ENCODE assay signal across 19 cellular contexts in the genomic region with DNA sequence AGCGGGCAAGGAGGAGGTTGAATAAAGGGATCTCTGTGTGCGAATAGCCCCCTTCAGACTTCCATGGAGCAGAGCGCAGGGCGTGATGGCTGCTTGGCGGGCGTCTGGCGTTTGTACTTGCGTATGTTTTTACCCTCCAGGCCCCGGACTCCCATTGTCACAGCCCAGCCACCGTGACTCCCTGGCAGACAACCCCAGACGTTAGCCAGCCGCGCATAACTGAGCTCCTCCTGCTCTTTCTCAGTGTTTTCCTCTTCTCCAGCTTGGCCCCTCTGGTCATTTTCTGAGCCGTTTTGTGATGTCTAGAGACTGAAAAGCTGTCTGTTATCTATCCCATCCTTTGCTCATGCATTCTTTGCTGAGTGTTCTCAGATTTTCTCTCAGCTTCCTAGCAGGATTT. TPM values are rescaled to one million over a fixed set of nuclear protein-coding genes. Genes with fewer than 3 reads are reported as not detected.
DNase-seq lines count a peak whose midpoint lies in the region; ATAC-seq, FAIRE-seq and TF ChIP-seq lines count a peak whose summit lies in the region.
"Had no signal": no experiment of that assay in that cellular context is flagged by ENCODE, and none has a peak within 500 bp of the region (broad histone marks: within the 10 kb centered on the region; RNA-seq: fewer than 3 reads in every experiment).

No MANE protein-coding gene starts in this region.

- H3K4me2 ChIP-seq in astrocyte (ENCODE audit: low read length): no peak overlapping the region
- no peak overlapping the region for H3K4me2 ChIP-seq in neural progenitor cell

- WGBS in aorta, 2 donors: 4 to 12% methylated on average over 14 of the region's 14 CpGs

- H3K36me3 Mint-ChIP-seq in astrocyte (ENCODE audit: low read depth, unreplicated experiment) (peaks cover 32% of the 10 kb centered on the region), neural progenitor cell (no peaks in the 10 kb centered on the region)
- H3K36me3 Mint-ChIP-seq: CD4-positive, CD25-positive, alpha-beta regulatory T cell; WTC11 had no signal

- H3K9me3 ChIP-seq in astrocyte (ENCODE audit: insufficient read depth, low read depth, low read length): no peaks in the 10 kb centered on the region
- H3K9me3 ChIP-seq in left ventricle myocardium inferior (replicated peaks): no peaks in the 10 kb centered on the region
- no peaks in the 10 kb centered on the region for H3K9me3 ChIP-seq in neural progenitor cell (ENCODE audit: low read depth)
- H3K9me3 ChIP-seq in aorta (ENCODE audit: control insufficient read depth, low read length): no peaks in the 10 kb centered on the region

- H3K4me3 Mint-ChIP-seq in astrocyte (ENCODE audit: unreplicated experiment): no peak overlapping the region
- no peak overlapping the region for H3K4me3 Mint-ChIP-seq in neural progenitor cell
- H3K4me3 Mint-ChIP-seq: CD4-positive, CD25-positive, alpha-beta regulatory T cell; WTC11 had no signal

- ATAC-seq in aorta (ENCODE audit: low FRiP score) (peak; percentile 59), HG03159 (IDR thresholded peaks at IDR 0.05; ENCODE audit: unreplicated experiment) (no peak), GM18498 (IDR thresholded peaks at IDR 0.05; ENCODE audit: unreplicated experiment) (no peak)
- ATAC-seq: WTC11 had no signal

- no peak overlapping the region for H2AFZ ChIP-seq in astrocyte (ENCODE audit: low read depth, low read length)
- H2AFZ ChIP-seq in neural progenitor cell (replicated peaks): no peak overlapping the region

- H3K4me1 ChIP-seq in astrocyte (ENCODE audit: insufficient read depth, low read length): peaks cover 21% of the 10 kb centered on the region
- peaks cover 89% of the 10 kb centered on the region for H3K4me1 ChIP-seq in left ventricle myocardium inferior
- no peaks in the 10 kb centered on the region for H3K4me1 ChIP-seq in neural progenitor cell
- H3K4me1 ChIP-seq in aorta (ENCODE audit: control insufficient read depth in 1 of 2, insufficient read depth in 2 of 2, low read length in 2 of 2): peaks cover 3 to 33% of the 10 kb centered on the region in 2 donors

- H3K27me3 Mint-ChIP-seq in astrocyte (ENCODE audit: low read depth, unreplicated experiment) (no peaks in the 10 kb centered on the region), neural progenitor cell (ENCODE audit: insufficient read depth, low read depth) (peaks cover 2% of the 10 kb centered on the region)

- H3K27ac ChIP-seq in astrocyte (ENCODE audit: low read depth, low read length) (peak overlapping the region; percentile 28), left ventricle myocardium inferior (replicated peaks) (peak overlapping the region; percentile 86), neural progenitor cell (no peak overlapping the region), aorta (ENCODE audit: low read depth in 1 of 2, low read length in 2 of 2) (peak overlapping the region; percentile 85 to 98)

- H3K36me3 ChIP-seq in astrocyte (ENCODE audit: insufficient read depth, low read length) (peaks cover 18% of the 10 kb centered on the region), left ventricle myocardium inferior (no peaks in the 10 kb centered on the region), neural progenitor cell (no peaks in the 10 kb centered on the region), aorta (ENCODE audit: control insufficient read depth in 1 of 2, insufficient read depth in 2 of 2, low read length in 1 of 2) (no peaks in the 10 kb centered on the region)

- FAIRE-seq in astrocyte (lab: Jason Lieb, UNC): no peak
- FAIRE-seq: endothelial cell of umbilical vein, GM18507, urothelium cell line had no signal

- H3K27me3 ChIP-seq in astrocyte (ENCODE audit: insufficient read depth, low read length) (no peaks in the 10 kb centered on the region), left ventricle myocardium inferior (ENCODE audit: low read depth) (no peaks in the 10 kb centered on the region), neural progenitor cell (no peaks in the 10 kb centered on the region), aorta (ENCODE audit: control insufficient read depth in 1 of 2, insufficient read depth in 2 of 2, low read length in 1 of 2) (no peaks in the 10 kb centered on the region)

- peak overlapping the region; percentile 77 for H3K27ac Mint-ChIP-seq in astrocyte (ENCODE audit: unreplicated experiment)
- H3K27ac Mint-ChIP-seq in neural progenitor cell: peak overlapping the region; percentile 79
- H3K27ac Mint-ChIP-seq: CD4-positive, CD25-positive, alpha-beta regulatory T cell; WTC11 had no signal

- H3K79me2 ChIP-seq in astrocyte (ENCODE audit: insufficient read depth, low read length) (peaks cover 94% of the 10 kb centered on the region), neural progenitor cell (ENCODE audit: low read depth) (no peaks in the 10 kb centered on the region)

- intact Hi-C loops in left ventricle myocardium inferior (cut with micrococcal nuclease): loop anchor here (5.0 kb wide), 1 partner anchor 51 kb away; no protein-coding TSS in a partner anchor
- intact Hi-C loops in aorta (cut with DNase I): no loop called here

- TF ChIP-seq CTCF in astrocyte (IDR thresholded peaks at IDR 0.05; ENCODE audit: insufficient read depth, low read depth, low read length) (no peak), left ventricle myocardium inferior (IDR thresholded peaks at IDR 0.05; ENCODE audit: borderline replicate concordance) (no peak), neural progenitor cell (IDR thresholded peaks at IDR 0.05) (no peak)

- H3K9me3 Mint-ChIP-seq in astrocyte (ENCODE audit: unreplicated experiment): no peaks in the 10 kb centered on the region
- H3K9me3 Mint-ChIP-seq in neural progenitor cell: no peaks in the 10 kb centered on the region

- DNase-seq in astrocyte (ENCODE audit: low read depth) (no peak), left ventricle myocardium inferior (peak; percentile 42), neural progenitor cell (ENCODE audit: low spot score) (no peak), aorta (no peak), kidney glomerular epithelial cell (lab: John Stamatoyannopoulos, UW) (no peak)
- DNase-seq: activated gamma-delta T cell; CD4-positive, CD25-positive, alpha-beta regulatory T cell; central memory CD4-positive, alpha-beta T cell; NCI-H1048; NCI-H345; stimulated activated CD4-positive, alpha-beta T cell treated with anti-CD3 and anti-CD28 coated beads, Interleukin-1b, Interleukin-23, amount 100 ng/mL, for 48 hours; stimulated activated CD8-positive, alpha-beta memory T cell treated with anti-CD3 and anti-CD28 coated beads, Interleukin-4, amount 100 ng/mL, for 48 hours had no signal

- H3K4me3 ChIP-seq in astrocyte (ENCODE audit: insufficient read depth, low read depth, low read length): no peak overlapping the region
- peak overlapping the region; percentile 23 for H3K4me3 ChIP-seq in left ventricle myocardium inferior
- H3K4me3 ChIP-seq in neural progenitor cell: no peak overlapping the region
- H3K4me3 ChIP-seq in aorta (ENCODE audit: low read length in 2 of 2): no peak overlapping the region

- H3K9ac ChIP-seq in astrocyte (ENCODE audit: low read length) (peak overlapping the region; percentile 27), neural progenitor cell (no peak overlapping the region)

- no peaks in the 10 kb centered on the region for H3F3A ChIP-seq in neural progenitor cell (ENCODE audit: low read depth)

- H3K4me1 Mint-ChIP-seq in astrocyte (ENCODE audit: low read depth, unreplicated experiment) (peaks cover 51% of the 10 kb centered on the region), neural progenitor cell (peaks cover 12% of the 10 kb centered on the region)
- H3K4me1 Mint-ChIP-seq: CD4-positive, CD25-positive, alpha-beta regulatory T cell had no signal

- H4K20me1 ChIP-seq in astrocyte (ENCODE audit: insufficient read depth, low read length): peaks cover 6% of the 10 kb centered on the region
- no peaks in the 10 kb centered on the region for H4K20me1 ChIP-seq in neural progenitor cell (ENCODE audit: low read depth)

RNA-seq across cellular contexts. Expression of gene IGFBP7, which starts 54.3 kb away (rescaled TPM):
- total RNA-seq in astrocyte (930 and 1,304 TPM in 2 replicates), left ventricle myocardium inferior (698 TPM), neural progenitor cell (ENCODE audit: low replicate concordance) (0.86 and 1.5 TPM in 2 replicates), aorta (1,000 to 10,000 TPM; 2,521 to 2,714 TPM)
- 1,000 to 10,000 TPM; 2,886 to 5,050 TPM for polyA plus RNA-seq in aorta
- total RNA-seq: OCI-LY7 had no signal

Comparison
In these comparisons a context has a peak if more than half of its experiments do, and no peak if none do; other contexts are left out.
1. RNA of gene IGFBP7, which starts 54.3 kb away (total RNA-seq): 2,521 to 2,714 TPM in aorta, 930 to 1,304 TPM in astrocyte and 698 TPM in left ventricle myocardium inferior (single experiment); 0.86 to 1.5 TPM in neural progenitor cell; every median in the first group is over 100 times any median in the second.